9 cellular contexts compared by ENCODE assay signal in the genomic region with DNA sequence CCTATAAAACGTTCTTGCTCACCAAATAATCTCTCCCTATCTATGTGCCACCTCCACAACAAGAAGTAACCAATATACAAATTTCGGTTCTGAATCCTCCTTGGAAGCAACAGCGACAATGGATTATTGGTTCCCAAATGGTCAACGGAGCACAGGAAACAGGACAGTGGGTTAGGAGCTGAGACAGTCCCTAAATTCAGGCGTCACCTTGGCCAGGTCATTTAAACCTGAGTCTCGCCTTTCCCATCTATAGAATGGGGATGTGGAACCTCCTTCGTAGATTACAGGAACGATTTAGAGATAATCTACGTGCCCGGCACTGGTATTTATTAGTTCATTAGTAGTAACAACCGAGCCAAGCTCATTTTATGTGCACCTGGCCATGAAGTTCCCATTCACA. TPM values are rescaled to one million over a fixed set of nuclear protein-coding genes. Genes with fewer than 3 reads are reported as not detected.
DNase-seq lines count a peak whose midpoint lies in the region; ATAC-seq, FAIRE-seq and TF ChIP-seq lines count a peak whose summit lies in the region.
"Had no signal": no experiment of that assay in that cellular context is flagged by ENCODE, and none has a peak within 500 bp of the region (broad histone marks: within the 10 kb centered on the region; RNA-seq: fewer than 3 reads in every experiment).

No MANE protein-coding gene starts in this region.

- no TSS peak for BruUV-seq in PC-9 (replicated peaks; lab: Mats Ljungman, UMichigan)

- no peak for TF ChIP-seq POLR2A in esophagus muscularis mucosa (IDR thresholded peaks at IDR 0.05; ENCODE audit: low read depth)

- peaks cover 6% of the 10 kb centered on the region for H4K20me1 ChIP-seq in PC-9 (ENCODE audit: insufficient read depth)

- intact Hi-C loops in PC-9 (cut with micrococcal nuclease; ENCODE audit: unreplicated experiment) = loop anchor here (2.0 kb wide), 3 partner anchors 19 to 279 kb away; no protein-coding TSS in a partner anchor
- intact Hi-C loops in esophagus muscularis mucosa (cut with DNase I) = loop anchor here (5.0 kb wide), 1 partner anchor 38 kb away; no protein-coding TSS in a partner anchor
- intact Hi-C loops in pancreas (cut with DNase I) = no loop called here
- intact Hi-C loops in sciatic nerve (cut with DNase I) = no loop called here

- TF ChIP-seq CTCF in GM10266 (IDR thresholded peaks at IDR 0.05; ENCODE audit: control insufficient read depth, insufficient read depth, low read depth, missing control alignments) = no peak
- no peak for TF ChIP-seq CTCF in PC-9 (conservative IDR thresholded peaks at IDR 0.05)
- no peak for TF ChIP-seq CTCF in esophagus muscularis mucosa (IDR thresholded peaks at IDR 0.05)
- TF ChIP-seq CTCF in pancreas (IDR thresholded peaks at IDR 0.05) = no peak

- ATAC-seq in pancreas = no peak
- no peak for ATAC-seq in HG03025 (IDR thresholded peaks at IDR 0.05; ENCODE audit: low FRiP score, unreplicated experiment)
- ATAC-seq in sciatic nerve = no peak

- DNase-seq in GM10266 (ENCODE audit: extremely low spot score) = peak; percentile 16
- no peak for DNase-seq in PC-9
- no peak for DNase-seq in esophagus muscularis mucosa (ENCODE audit: extremely low spot score)
- no peak for DNase-seq in pancreas
- no peak for DNase-seq in epidermal melanocyte (ENCODE audit: insufficient read length, low spot score)
- DNase-seq in NCI-H446 (lab: John Stamatoyannopoulos, UW) = no peak
- DNase-seq in sciatic nerve (ENCODE audit: low spot score) = no peak
- DNase-seq: NCI-H1694 treated with DMSO at 0.1 percent for 48 hours had no signal

- H3K79me2 ChIP-seq in PC-9 (ENCODE audit: low read depth) = peaks cover 57% of the 10 kb centered on the region

- CTCF ChIA-PET in PC-9 (lab: Charles Lee) = no interaction called here

- H3K4me3 ChIP-seq in PC-9 (peak overlapping the region; percentile 85), esophagus muscularis mucosa (peak overlapping the region; percentile 84 to 100 (median 94)), pancreas (peak overlapping the region in 3 of 4 donors; percentile 70 to 86 (median 78))

- H3K27ac ChIP-seq in PC-9 = no peak overlapping the region
- H3K27ac ChIP-seq in esophagus muscularis mucosa (replicated peaks in 1 of 4) = peak overlapping the region; percentile 90 to 97 (median 96)
- no peak overlapping the region for H3K27ac ChIP-seq in pancreas

- peak overlapping the region; percentile 77 for H3K4me2 ChIP-seq in PC-9

- H3K36me3 ChIP-seq in PC-9 (ENCODE audit: low read depth) (no peaks in the 10 kb centered on the region), esophagus muscularis mucosa (peaks cover 0 to 21% (median 2%) of the 10 kb centered on the region in 4 donors), pancreas (no peaks in the 10 kb centered on the region)

- H3F3A ChIP-seq in PC-9 (ENCODE audit: insufficient read depth, low read depth) = peaks cover 9% of the 10 kb centered on the region

- H3K9me2 ChIP-seq in PC-9 (ENCODE audit: insufficient read depth) = no peaks in the 10 kb centered on the region

- POLR2A ChIA-PET in PC-9 (lab: Charles Lee; ENCODE audit: unreplicated experiment) = interaction anchor here (0.6 kb wide), 2 partner anchors 38 to 62 kb away, joined by 3 read pairs; no protein-coding TSS in a partner anchor

- WGBS in esophagus muscularis mucosa = 47% methylated on average over 11 of the region's 11 CpGs
- 22 to 35% methylated on average over 11 of the region's 11 CpGs for WGBS in pancreas, 2 donors

- H3K27me3 ChIP-seq in PC-9 (ENCODE audit: insufficient read depth, low read depth) (no peaks in the 10 kb centered on the region), esophagus muscularis mucosa (no peaks in the 10 kb centered on the region), pancreas (no peaks in the 10 kb centered on the region)

- no peak for FAIRE-seq in pancreas (lab: Jason Lieb, UNC)

- no peak overlapping the region for H2AFZ ChIP-seq in PC-9

- no peak for TF ChIP-seq EP300 in esophagus muscularis mucosa (IDR thresholded peaks at IDR 0.05)

- H3K9me3 ChIP-seq in PC-9 (ENCODE audit: insufficient read depth, low read depth) = no peaks in the 10 kb centered on the region
- H3K9me3 ChIP-seq in esophagus muscularis mucosa = no peaks in the 10 kb centered on the region
- H3K9me3 ChIP-seq in pancreas = no peaks in the 10 kb centered on the region

- H3K4me1 ChIP-seq in PC-9 (replicated peaks; ENCODE audit: insufficient read depth) (peaks cover 31% of the 10 kb centered on the region), esophagus muscularis mucosa (peaks cover 16 to 72% (median 59%) of the 10 kb centered on the region in 4 donors), pancreas (peaks cover 11 to 26% (median 14%) of the 10 kb centered on the region in 3 donors)

RNA-seq across cellular contexts. Expression of gene NT5DC3, which starts 1.1 kb away (rescaled TPM):
- total RNA-seq in PC-9 (2021) (11.5 and 13.2 TPM in 2 replicates), esophagus muscularis mucosa (100 to 1,000 TPM; 169 to 275 (median 195) TPM), pancreas (1 to 10 TPM; 2.9 to 6.4 (median 4.2) TPM), sciatic nerve (26.2 TPM)
- 1 to 10 TPM; 2.6 to 4.2 TPM for polyA plus RNA-seq in pancreas

Comparison
In these comparisons a context has a peak if more than half of its experiments do, and no peak if none do; other contexts are left out.
1. H3K27ac ChIP-seq: peak in esophagus muscularis mucosa (4 of 4); none in PC-9 (single experiment) and pancreas (0 of 4).
2. intact Hi-C loops: an anchor here in PC-9 (2.0 kb wide) and esophagus muscularis mucosa (5.0 kb wide); none called in pancreas and sciatic nerve.
3. Peak in every context shown above with its lines, with median percentiles within 50 percentile points of each other: H3K4me3 ChIP-seq.